ENCODE assay signal across 28 cellular contexts in the genomic region with DNA sequence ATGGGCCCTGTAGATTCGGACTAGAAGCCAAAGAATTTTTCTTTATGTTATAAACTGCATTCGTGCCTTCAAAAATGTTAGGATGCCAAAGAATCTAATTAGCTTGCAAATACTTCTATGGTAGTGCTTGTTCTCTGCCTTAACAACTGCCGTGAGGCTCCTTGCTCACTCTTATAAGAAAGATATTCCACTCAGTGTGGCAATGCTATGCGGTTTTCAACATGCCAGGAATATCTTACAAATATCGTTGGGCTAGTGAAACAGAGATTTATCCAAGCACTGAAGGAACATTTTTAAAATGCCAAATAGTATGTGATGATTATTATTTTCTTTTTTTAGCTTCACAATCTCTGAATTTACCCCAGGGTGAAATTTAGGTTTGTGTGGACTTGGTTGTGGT.
DNase-seq lines count a peak whose midpoint lies in the region; ATAC-seq and TF ChIP-seq lines count a peak whose summit lies in the region.
"Had no signal": no experiment of that assay in that cellular context is flagged by ENCODE, and none has a peak within 500 bp of the region (broad histone marks: within the 10 kb centered on the region; RNA-seq: fewer than 3 reads in every experiment).

No MANE protein-coding gene starts in this region.

- peaks cover 5% of the 10 kb centered on the region for H3K9me3 Mint-ChIP-seq in CD4-positive, alpha-beta T cell
- H3K9me3 Mint-ChIP-seq: nephron had no signal

- no peaks in the 10 kb centered on the region for H3K27me3 ChIP-seq in CD4-positive, alpha-beta T cell (ENCODE audit: control insufficient read depth, insufficient read depth, low read length)
- no peaks in the 10 kb centered on the region for H3K27me3 ChIP-seq in foreskin keratinocyte
- H3K27me3 ChIP-seq: ascending aorta, dorsolateral prefrontal cortex, gastrocnemius medialis, ovary, testis, vagina had no signal

- CTCF ChIA-PET in CD4-positive, alpha-beta T cell (lab: Charles Lee), result no interaction called here

- no peak for ATAC-seq in CD4-positive, alpha-beta T cell (ENCODE audit: poor library complexity)
- ATAC-seq in foreskin keratinocyte, result no peak
- ATAC-seq: gastrocnemius medialis; HCT116; left ventricle myocardium superior; stimulated activated naive B cell treated with anti-CD40 and anti-IgM and Interleukin-4, amounts not matched to agents 10 μg/mL and 1 μg/mL and 100 μg/mL, for 72 hours had no signal

- no peak for TF ChIP-seq POLR2A in lower leg skin (IDR thresholded peaks at IDR 0.05)

- POLR2A ChIA-PET in CD4-positive, alpha-beta T cell (lab: Charles Lee), result no interaction called here

- H3K27ac ChIP-seq in CD4-positive, alpha-beta T cell (ENCODE audit: low read depth, low read length), result no peak overlapping the region
- H3K27ac ChIP-seq in foreskin keratinocyte, result no peak overlapping the region
- H3K27ac ChIP-seq: ascending aorta, dorsolateral prefrontal cortex, gastrocnemius medialis, HL-60, ovary, testis, vagina, WERI-Rb-1 had no signal

- no peak overlapping the region for H3K4me3 ChIP-seq in lower leg skin (ENCODE audit: low read depth, poor library complexity, severe bottlenecking)
- H3K4me3 ChIP-seq: ascending aorta, dorsolateral prefrontal cortex, gastrocnemius medialis, ovary, testis, vagina had no signal

- H3K9me3 ChIP-seq in CD4-positive, alpha-beta T cell (ENCODE audit: control insufficient read depth, low read length), result no peaks in the 10 kb centered on the region
- H3K9me3 ChIP-seq: ascending aorta, gastrocnemius medialis, ovary, testis, vagina had no signal

- no peak overlapping the region for H3K4me3 Mint-ChIP-seq in CD4-positive, alpha-beta T cell
- H3K4me3 Mint-ChIP-seq: activated CD4-positive, alpha-beta T cell treated with anti-CD3 and anti-CD28 coated beads, Interleukin-2, amount 10 ng/mL, durations not matched to agents 24 days and 14 days; activated naive CD4-positive, alpha-beta T cell treated with anti-CD3 and anti-CD28 coated beads, Interleukin-2, amount 50 U/mL, for 24 hours; B cell; central memory CD8-positive, alpha-beta T cell; nephron; stimulated activated naive B cell treated with anti-CD40 and anti-IgM and Interleukin-4, amounts not matched to agents 10 μg/mL and 1 μg/mL and 100 μg/mL, for 72 hours had no signal

- DNase-seq in COLO829 (ENCODE audit: low spot score) (peak; percentile 23), M059J (ENCODE audit: low read depth) (peak; percentile 18), fibroblast of peridontal ligament (ENCODE audit: extremely low read depth) (peak; percentile 44), stromal cell of bone marrow (ENCODE audit: low read depth) (peak; percentile 47), lower leg skin (ENCODE audit: low spot score in 2 of 2) (no peak), foreskin keratinocyte (no peak)
- no peak for DNase-seq in CD4-positive, alpha-beta T cell
- DNase-seq: dorsolateral prefrontal cortex; gastrocnemius medialis; left ventricle myocardium superior; NCI-H1092; NCI-H1930; NCI-H69; ovary; retina; stimulated activated CD4-positive, alpha-beta T cell treated with anti-CD3 and anti-CD28 coated beads, Interleukin-4, amount 100 ng/mL, for 24 hours; stimulated activated naive B cell treated with anti-CD40 and anti-IgM and Interleukin-4, amounts not matched to agents 10 μg/mL and 1 μg/mL and 100 μg/mL, for 72 hours; testis; WERI-Rb-1 had no signal

- intact Hi-C loops in CD4-positive, alpha-beta T cell (cut with DNase I, micrococcal nuclease), result no loop called here
- intact Hi-C loops in lower leg skin (cut with DNase I; ENCODE audit: low total_unique reads), result no loop called here

- WGBS in lower leg skin, 2 donors, result 72 to 78% methylated on average over 5 of the region's 5 CpGs

- no peak for TF ChIP-seq CTCF in CD4-positive, alpha-beta T cell (IDR thresholded peaks at IDR 0.05)
- no peak for TF ChIP-seq CTCF in lower leg skin (IDR thresholded peaks at IDR 0.05)
- no peak for TF ChIP-seq CTCF in foreskin keratinocyte (conservative IDR thresholded peaks at IDR 0.05)

- no peaks in the 10 kb centered on the region for H3K27me3 Mint-ChIP-seq in CD4-positive, alpha-beta T cell
- H3K27me3 Mint-ChIP-seq: activated CD4-positive, alpha-beta T cell treated with anti-CD3 and anti-CD28 coated beads, Interleukin-2, amount 10 ng/mL, durations not matched to agents 24 days and 14 days; activated naive CD4-positive, alpha-beta T cell treated with anti-CD3 and anti-CD28 coated beads, Interleukin-2, amount 50 U/mL, for 24 hours; B cell; central memory CD8-positive, alpha-beta T cell; stimulated activated naive B cell treated with anti-CD40 and anti-IgM and Interleukin-4, amounts not matched to agents 10 μg/mL and 1 μg/mL and 100 μg/mL, for 72 hours had no signal

- H3K4me1 Mint-ChIP-seq in CD4-positive, alpha-beta T cell (ENCODE audit: low read depth), result no peaks in the 10 kb centered on the region
- H3K4me1 Mint-ChIP-seq: activated CD4-positive, alpha-beta T cell treated with anti-CD3 and anti-CD28 coated beads, Interleukin-2, amount 10 ng/mL, durations not matched to agents 24 days and 14 days; activated naive CD4-positive, alpha-beta T cell treated with anti-CD3 and anti-CD28 coated beads, Interleukin-2, amount 50 U/mL, for 24 hours; B cell; central memory CD8-positive, alpha-beta T cell; nephron; stimulated activated naive B cell treated with anti-CD40 and anti-IgM and Interleukin-4, amounts not matched to agents 10 μg/mL and 1 μg/mL and 100 μg/mL, for 72 hours had no signal

- H3K36me3 Mint-ChIP-seq in CD4-positive, alpha-beta T cell (ENCODE audit: low read depth), result no peaks in the 10 kb centered on the region
- H3K36me3 Mint-ChIP-seq: activated naive CD4-positive, alpha-beta T cell treated with anti-CD3 and anti-CD28 coated beads, Interleukin-2, amount 50 U/mL, for 24 hours; stimulated activated naive B cell treated with anti-CD40 and anti-IgM and Interleukin-4, amounts not matched to agents 10 μg/mL and 1 μg/mL and 100 μg/mL, for 72 hours had no signal

- no peaks in the 10 kb centered on the region for H3K4me1 ChIP-seq in foreskin keratinocyte
- H3K4me1 ChIP-seq: ascending aorta, gastrocnemius medialis, testis, vagina had no signal

- no peak overlapping the region for H3K27ac Mint-ChIP-seq in CD4-positive, alpha-beta T cell
- H3K27ac Mint-ChIP-seq: activated CD4-positive, alpha-beta T cell treated with anti-CD3 and anti-CD28 coated beads, Interleukin-2, amount 10 ng/mL, durations not matched to agents 24 days and 14 days; activated naive CD4-positive, alpha-beta T cell treated with anti-CD3 and anti-CD28 coated beads, Interleukin-2, amount 50 U/mL, for 24 hours; B cell; nephron; stimulated activated naive B cell treated with anti-CD40 and anti-IgM and Interleukin-4, amounts not matched to agents 10 μg/mL and 1 μg/mL and 100 μg/mL, for 72 hours had no signal

Comparison
In these comparisons a context has a peak if more than half of its experiments do, and no peak if none do; other contexts are left out.
1. DNase-seq: peak in COLO829 (single experiment), M059J (single experiment), fibroblast of peridontal ligament (single experiment) and stromal cell of bone marrow (single experiment); none in CD4-positive, alpha-beta T cell (0 of 10), lower leg skin (0 of 2) and foreskin keratinocyte (0 of 2).